Comparison of ENCODE assay signal across 11 cellular contexts in the genomic region with DNA sequence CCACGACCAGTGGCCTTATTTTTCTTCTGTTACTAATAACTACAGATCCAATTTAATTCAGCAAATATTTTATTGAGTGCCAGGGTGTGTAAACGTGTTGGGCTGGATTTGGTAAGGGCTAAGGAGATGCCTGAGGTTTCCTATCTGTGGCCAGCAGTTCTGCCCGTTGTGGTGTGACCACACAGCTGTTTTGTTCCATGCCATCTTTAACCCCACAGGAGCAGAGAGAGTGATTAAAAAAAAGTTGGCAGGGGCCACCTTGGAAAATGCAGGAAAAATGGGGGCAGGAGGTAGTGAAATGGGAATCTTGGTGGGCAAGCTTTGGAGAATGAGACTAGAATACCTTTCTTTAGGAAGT. TPM values are rescaled to one million over a fixed set of nuclear protein-coding genes. Genes with fewer than 3 reads are reported as not detected.
DNase-seq lines count a peak whose midpoint lies in the region; ATAC-seq, FAIRE-seq and TF ChIP-seq lines count a peak whose summit lies in the region.
"Had no signal": no experiment of that assay in that cellular context is flagged by ENCODE, and none has a peak within 500 bp of the region (broad histone marks: within the 10 kb centered on the region; RNA-seq: fewer than 3 reads in every experiment).

No MANE protein-coding gene starts in this region.

- no peaks in the 10 kb centered on the region for H3K27me3 Mint-ChIP-seq in T-cell

- peak; percentile 69 for FAIRE-seq in GM12892 (lab: Jason Lieb, UNC)

- CTCF ChIA-PET in T-cell (lab: Charles Lee) = interaction anchor here (0.5 to 6.7 kb wide), 17 partner anchors 12 to 171 kb away, joined by 3 to 54 read pairs (median 5); a partner anchor contains a TSS

- H3K4me3 Mint-ChIP-seq in T-cell = peak overlapping the region; percentile 97 to 98 (median 97)

- no peaks in the 10 kb centered on the region for H3K9me3 ChIP-seq in liver (ENCODE audit: control insufficient read depth in 4 of 4, low read length in 3 of 4)

- no peak for TF ChIP-seq POLR2A in GM12892 (IDR thresholded peaks at IDR 0.05; ENCODE audit: low read depth, low read length)

- peaks cover 0 to 9% (median 5%) of the 10 kb centered on the region in 4 donors for H3K4me1 ChIP-seq in liver (ENCODE audit: control insufficient read depth in 4 of 4, insufficient read depth in 4 of 4, low read length in 3 of 4)

- 72% methylated on average over 3 of the region's 3 CpGs for WGBS in liver

- no peaks in the 10 kb centered on the region for H3K9me3 Mint-ChIP-seq in T-cell

- peaks cover 46 to 56% (median 52%) of the 10 kb centered on the region in 3 donors for H3K4me1 Mint-ChIP-seq in T-cell

- TF ChIP-seq RAD21 in liver (IDR thresholded peaks at IDR 0.05) = no peak

- TF ChIP-seq CTCF in liver (IDR thresholded peaks at IDR 0.05; ENCODE audit: low read depth, low read length, missing input control) = no peak

- peak overlapping the region; percentile 98 to 100 for H3K27ac Mint-ChIP-seq in T-cell

- no peaks in the 10 kb centered on the region for H3K36me3 ChIP-seq in liver (ENCODE audit: control insufficient read depth in 4 of 4, insufficient read depth in 3 of 4, low read depth in 1 of 4, low read length in 3 of 4)

- ATAC-seq in T-cell (replicated peaks in 1 of 4) (no peak), GM19035 (IDR thresholded peaks at IDR 0.05; ENCODE audit: unreplicated experiment) (no peak), GM18498 (IDR thresholded peaks at IDR 0.05; ENCODE audit: unreplicated experiment) (no peak)

- H3K36me3 Mint-ChIP-seq in T-cell = peaks cover 18% of the 10 kb centered on the region

- no peaks in the 10 kb centered on the region for H3K27me3 ChIP-seq in liver (ENCODE audit: control insufficient read depth in 4 of 4, insufficient read depth in 4 of 4, low read length in 3 of 4)

- H3K4me3 ChIP-seq in liver (ENCODE audit: low read depth in 1 of 3, low read length in 3 of 3) = peak overlapping the region in 1 of 3 donors; percentile 30

- peak overlapping the region; percentile 33 to 80 for H3K9ac ChIP-seq in liver (ENCODE audit: low read depth in 1 of 2, low read length in 2 of 2)

- peak overlapping the region in 1 of 2 donors; percentile 72 for H3K27ac ChIP-seq in liver (ENCODE audit: low read depth in 1 of 2, low read length in 2 of 2)

- DNase-seq in AML-193 (lab: John Stamatoyannopoulos, UW) (peak; percentile 57 to 62), GM12892 (ENCODE audit: insufficient read length) (no peak), T-cell (peak in 1 of 34 experiments; percentile 21), SHP77 treated with DMSO at 0.1 percent for 48 hours (lab: John Stamatoyannopoulos, UW) (no peak)
- no peak for DNase-seq in activated CD8-positive, alpha-beta memory T cell treated with anti-CD3 and anti-CD28 coated beads, Interleukin-2, amount 50 U/mL, for 4 hours
- DNase-seq: DMS53, erythroblast, NCI-H69 had no signal

- POLR2A ChIA-PET in T-cell (lab: Charles Lee) = interaction anchor here (0.5 to 1.2 kb wide), 9 partner anchors 11 to 137 kb away, joined by 4 to 9 read pairs (median 5); no protein-coding TSS in a partner anchor

TF ChIP-seq in liver, 16 proteins besides CTCF, POLR2A, EP300 and RAD21:
- TF ChIP-seq, protein P1, sequence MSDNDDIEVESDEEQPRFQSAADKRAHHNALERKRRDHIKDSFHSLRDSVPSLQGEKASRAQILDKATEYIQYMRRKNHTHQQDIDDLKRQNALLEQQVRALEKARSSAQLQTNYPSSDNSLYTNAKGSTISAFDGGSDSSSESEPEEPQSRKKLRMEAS (IDR thresholded peaks at IDR 0.05) = no peak
- TF ChIP-seq FOXA1 (IDR thresholded peaks at IDR 0.05) = no peak
- no peak for TF ChIP-seq RXRA (IDR thresholded peaks at IDR 0.05)
- no peak for TF ChIP-seq TAF1 (conservative IDR thresholded peaks at IDR 0.05)
- no peak for TF ChIP-seq HNF4G (IDR thresholded peaks at IDR 0.05)
- TF ChIP-seq, protein P2, sequence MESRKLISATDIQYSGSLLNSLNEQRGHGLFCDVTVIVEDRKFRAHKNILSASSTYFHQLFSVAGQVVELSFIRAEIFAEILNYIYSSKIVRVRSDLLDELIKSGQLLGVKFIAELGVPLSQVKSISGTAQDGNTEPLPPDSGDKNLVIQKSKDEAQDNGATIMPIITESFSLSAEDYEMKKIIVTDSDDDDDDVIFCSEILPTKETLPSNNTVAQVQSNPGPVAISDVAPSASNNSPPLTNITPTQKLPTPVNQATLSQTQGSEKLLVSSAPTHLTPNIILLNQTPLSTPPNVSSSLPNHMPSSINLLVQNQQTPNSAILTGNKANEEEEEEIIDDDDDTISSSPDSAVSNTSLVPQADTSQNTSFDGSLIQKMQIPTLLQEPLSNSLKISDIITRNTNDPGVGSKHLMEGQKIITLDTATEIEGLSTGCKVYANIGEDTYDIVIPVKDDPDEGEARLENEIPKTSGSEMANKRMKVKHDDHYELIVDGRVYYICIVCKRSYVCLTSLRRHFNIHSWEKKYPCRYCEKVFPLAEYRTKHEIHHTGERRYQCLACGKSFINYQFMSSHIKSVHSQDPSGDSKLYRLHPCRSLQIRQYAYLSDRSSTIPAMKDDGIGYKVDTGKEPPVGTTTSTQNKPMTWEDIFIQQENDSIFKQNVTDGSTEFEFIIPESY (IDR thresholded peaks at IDR 0.05) = no peak
- TF ChIP-seq HNF4A (conservative IDR thresholded peaks at IDR 0.05) = no peak
- no peak for TF ChIP-seq FOXA2 (IDR thresholded peaks at IDR 0.05)
- no peak for TF ChIP-seq JUND (IDR thresholded peaks at IDR 0.05)
- no peak for TF ChIP-seq YY1 (IDR thresholded peaks at IDR 0.05)
- TF ChIP-seq, protein P3, sequence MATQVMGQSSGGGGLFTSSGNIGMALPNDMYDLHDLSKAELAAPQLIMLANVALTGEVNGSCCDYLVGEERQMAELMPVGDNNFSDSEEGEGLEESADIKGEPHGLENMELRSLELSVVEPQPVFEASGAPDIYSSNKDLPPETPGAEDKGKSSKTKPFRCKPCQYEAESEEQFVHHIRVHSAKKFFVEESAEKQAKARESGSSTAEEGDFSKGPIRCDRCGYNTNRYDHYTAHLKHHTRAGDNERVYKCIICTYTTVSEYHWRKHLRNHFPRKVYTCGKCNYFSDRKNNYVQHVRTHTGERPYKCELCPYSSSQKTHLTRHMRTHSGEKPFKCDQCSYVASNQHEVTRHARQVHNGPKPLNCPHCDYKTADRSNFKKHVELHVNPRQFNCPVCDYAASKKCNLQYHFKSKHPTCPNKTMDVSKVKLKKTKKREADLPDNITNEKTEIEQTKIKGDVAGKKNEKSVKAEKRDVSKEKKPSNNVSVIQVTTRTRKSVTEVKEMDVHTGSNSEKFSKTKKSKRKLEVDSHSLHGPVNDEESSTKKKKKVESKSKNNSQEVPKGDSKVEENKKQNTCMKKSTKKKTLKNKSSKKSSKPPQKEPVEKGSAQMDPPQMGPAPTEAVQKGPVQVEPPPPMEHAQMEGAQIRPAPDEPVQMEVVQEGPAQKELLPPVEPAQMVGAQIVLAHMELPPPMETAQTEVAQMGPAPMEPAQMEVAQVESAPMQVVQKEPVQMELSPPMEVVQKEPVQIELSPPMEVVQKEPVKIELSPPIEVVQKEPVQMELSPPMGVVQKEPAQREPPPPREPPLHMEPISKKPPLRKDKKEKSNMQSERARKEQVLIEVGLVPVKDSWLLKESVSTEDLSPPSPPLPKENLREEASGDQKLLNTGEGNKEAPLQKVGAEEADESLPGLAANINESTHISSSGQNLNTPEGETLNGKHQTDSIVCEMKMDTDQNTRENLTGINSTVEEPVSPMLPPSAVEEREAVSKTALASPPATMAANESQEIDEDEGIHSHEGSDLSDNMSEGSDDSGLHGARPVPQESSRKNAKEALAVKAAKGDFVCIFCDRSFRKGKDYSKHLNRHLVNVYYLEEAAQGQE (IDR thresholded peaks at IDR 0.05) = no peak
- TF ChIP-seq GABPA (IDR thresholded peaks at IDR 0.05 in 1 of 2, conservative IDR thresholded peaks at IDR 0.05 in 1 of 2) = no peak

RNA-seq across cellular contexts. Expression of a gene that starts 1.1 kb away (rescaled TPM):
- 102 TPM for polyA plus RNA-seq in GM12892 (2012; ENCODE audit: missing spikeins)
- total RNA-seq in T-cell (100 to 1,000 TPM; 124 to 318 (median 147) TPM), liver (10 to 100 TPM in 1 of 2 donors, 1 to 10 TPM in 1; 9.9 to 63.2 TPM)
- polyA plus RNA-seq in liver = 10 to 100 TPM in 1 of 2 donors, 1 to 10 TPM in 1; 8.1 to 18.6 TPM

Comparison
In these comparisons a context has a peak if more than half of its experiments do, and no peak if none do; other contexts are left out.
1. DNase-seq: peak in AML-193 (2 of 2); none in GM12892 (single experiment), activated CD8-positive, alpha-beta memory T cell treated with anti-CD3 and anti-CD28 coated beads, Interleukin-2, amount 50 U/mL, for 4 hours (single experiment) and SHP77 treated with DMSO at 0.1 percent for 48 hours (single experiment).